Comparison of ENCODE assay signal across 1 cellular context in the genomic region with DNA sequence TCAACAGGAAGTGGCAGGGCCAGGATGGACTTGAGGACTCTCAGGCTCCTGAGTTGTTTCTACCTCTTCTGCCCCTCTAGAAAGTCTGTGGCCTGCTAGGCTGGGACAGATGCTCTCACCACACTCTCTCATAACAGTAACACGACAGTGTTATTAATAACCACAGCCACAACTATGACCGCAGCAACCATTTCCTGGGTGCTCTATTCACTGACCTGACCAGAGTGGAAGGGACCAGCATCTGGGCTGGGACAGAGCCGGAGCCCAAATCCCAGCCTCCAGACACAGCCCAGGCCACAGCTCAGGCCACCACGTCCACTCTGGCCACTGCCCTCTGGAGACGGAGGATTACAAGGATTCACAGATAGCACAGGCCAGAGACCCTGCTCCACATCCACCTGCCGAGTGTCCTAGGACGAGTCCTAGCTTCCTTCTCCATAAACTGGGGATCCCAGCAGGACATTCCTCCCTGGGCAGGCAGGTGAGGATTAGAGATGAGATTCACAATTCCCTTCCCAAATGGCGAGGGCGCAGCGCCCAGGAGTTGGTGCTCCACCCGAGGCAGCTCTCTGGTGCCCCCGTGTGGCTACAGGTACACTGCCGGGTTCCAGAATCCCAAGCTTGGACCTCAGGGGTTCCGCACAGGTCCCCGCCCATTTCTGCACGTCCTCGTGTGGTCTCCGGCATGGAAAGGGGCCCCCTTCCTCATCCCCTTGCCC.
TF ChIP-seq lines count a peak whose summit lies in the region.

No MANE protein-coding gene starts in this region.

TF ChIP-seq in GM23338, 12 proteins besides CTCF, POLR2A, EP300 and RAD21 (continued from another document):
- TF ChIP-seq ZNF462 (CRISPR knock-in tag; IDR thresholded peaks at IDR 0.05) (no peak), CREB1 (CRISPR knock-in tag; IDR thresholded peaks at IDR 0.05; ENCODE audit: low read depth) (0 out of 2 replicates have a peak, but pooled peaks have one; percentile 23)
TF ChIP-seq in GM23338: peak in this region for 1.
